ENCODE assay signal across 22 cellular contexts in genomic region chr13:22700488-22700887, GRCh38.
"Had no signal": no experiment of that assay in that cellular context is flagged by ENCODE, and none has a peak within 500 bp of the region (broad histone marks: within the 10 kb centered on the region; RNA-seq: fewer than 3 reads in every experiment).

No MANE protein-coding gene starts in this region.

- DNase-seq: activated CD4-positive, alpha-beta T cell treated with anti-CD3 and anti-CD28 coated beads for 4 hours; activated CD8-positive, alpha-beta memory T cell treated with anti-CD3 and anti-CD28 coated beads, Interleukin-2, amount 50 U/mL, for 4 hours; activated CD8-positive, alpha-beta T cell treated with anti-CD3 and anti-CD28 coated beads for 36 hours; activated gamma-delta T cell treated with Interleukin-2 at 50 U/mL for 16 hours; activated naive CD4-positive, alpha-beta T cell treated with anti-CD3 and anti-CD28 coated beads, Interleukin-2, amount 10 ng/mL, durations not matched to agents 7 days and 5 days; activated naive CD8-positive, alpha-beta T cell treated with anti-CD3 and anti-CD28 coated beads, Interleukin-2, amount 10 ng/mL, durations not matched to agents 7 days and 5 days; activated T-cell treated with anti-CD3 and anti-CD28 coated beads, Interleukin-2, amount 50 U/mL, for 72 hours; adrenal gland; anterior cingulate cortex; cerebellar nuclear complex; Karpas-422; NCI-H1436; NCI-H187; NCI-H2171 treated with DMSO at 0.1 percent for 48 hours; NCI-H226; NCI-H526; NK-92 treated with Interleukin-12 subunit alpha and Interleukin-12 subunit beta, amount 100 ng/mL, for 24 hours; Peyer's patch; SHP77 treated with DMSO at 0.1 percent for 48 hours had no signal

- H3K4me3 ChIP-seq: adrenal gland, K562, Peyer's patch had no signal

- H3K27ac ChIP-seq: adrenal gland, Peyer's patch, RWPE1 had no signal

- H3K36me3 ChIP-seq: adrenal gland, Peyer's patch had no signal

- H3K27me3 ChIP-seq: adrenal gland, Peyer's patch had no signal

- ATAC-seq: activated CD4-positive, CD25-positive, alpha-beta regulatory T cell treated with anti-CD3 and anti-CD28 coated beads, Interleukin-2, amount 50 U/mL, for 24 hours; activated CD8-positive, alpha-beta T cell treated with anti-CD3 and anti-CD28 coated beads for 36 hours; activated T-cell treated with anti-CD3 and anti-CD28 coated beads, Interleukin-2, amount 50 U/mL, for 72 hours; K562 had no signal

- H3K4me1 ChIP-seq: adrenal gland, Peyer's patch had no signal

- H3K9me3 ChIP-seq: adrenal gland, Peyer's patch had no signal
